ENCODE assay signal across 1 cellular context in the genomic region with DNA sequence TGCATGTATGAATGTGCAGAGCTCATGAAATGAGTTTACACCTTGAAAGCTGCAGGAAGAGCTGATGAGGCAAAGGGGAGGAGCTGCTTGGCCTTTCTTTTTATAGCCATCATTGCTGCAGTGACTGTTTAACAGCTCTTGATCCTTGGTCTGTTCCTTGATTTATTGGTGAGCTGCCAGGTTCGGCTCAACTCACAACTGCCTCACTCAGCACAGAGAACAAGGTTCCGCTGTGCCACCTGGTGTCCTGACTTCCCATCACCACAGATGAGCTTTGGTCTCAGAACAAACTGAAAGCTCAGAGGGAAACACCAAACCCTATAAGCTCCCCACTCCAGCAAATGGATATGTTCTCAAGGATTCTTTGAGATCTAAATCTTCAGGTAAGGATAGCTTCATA.
TF ChIP-seq lines count a peak whose summit lies in the region.

No MANE protein-coding gene starts in this region.

TF ChIP-seq in SK-N-SH, 30 proteins besides CTCF, POLR2A, EP300 and RAD21 (continued from another document):
- TF ChIP-seq, protein P1, sequence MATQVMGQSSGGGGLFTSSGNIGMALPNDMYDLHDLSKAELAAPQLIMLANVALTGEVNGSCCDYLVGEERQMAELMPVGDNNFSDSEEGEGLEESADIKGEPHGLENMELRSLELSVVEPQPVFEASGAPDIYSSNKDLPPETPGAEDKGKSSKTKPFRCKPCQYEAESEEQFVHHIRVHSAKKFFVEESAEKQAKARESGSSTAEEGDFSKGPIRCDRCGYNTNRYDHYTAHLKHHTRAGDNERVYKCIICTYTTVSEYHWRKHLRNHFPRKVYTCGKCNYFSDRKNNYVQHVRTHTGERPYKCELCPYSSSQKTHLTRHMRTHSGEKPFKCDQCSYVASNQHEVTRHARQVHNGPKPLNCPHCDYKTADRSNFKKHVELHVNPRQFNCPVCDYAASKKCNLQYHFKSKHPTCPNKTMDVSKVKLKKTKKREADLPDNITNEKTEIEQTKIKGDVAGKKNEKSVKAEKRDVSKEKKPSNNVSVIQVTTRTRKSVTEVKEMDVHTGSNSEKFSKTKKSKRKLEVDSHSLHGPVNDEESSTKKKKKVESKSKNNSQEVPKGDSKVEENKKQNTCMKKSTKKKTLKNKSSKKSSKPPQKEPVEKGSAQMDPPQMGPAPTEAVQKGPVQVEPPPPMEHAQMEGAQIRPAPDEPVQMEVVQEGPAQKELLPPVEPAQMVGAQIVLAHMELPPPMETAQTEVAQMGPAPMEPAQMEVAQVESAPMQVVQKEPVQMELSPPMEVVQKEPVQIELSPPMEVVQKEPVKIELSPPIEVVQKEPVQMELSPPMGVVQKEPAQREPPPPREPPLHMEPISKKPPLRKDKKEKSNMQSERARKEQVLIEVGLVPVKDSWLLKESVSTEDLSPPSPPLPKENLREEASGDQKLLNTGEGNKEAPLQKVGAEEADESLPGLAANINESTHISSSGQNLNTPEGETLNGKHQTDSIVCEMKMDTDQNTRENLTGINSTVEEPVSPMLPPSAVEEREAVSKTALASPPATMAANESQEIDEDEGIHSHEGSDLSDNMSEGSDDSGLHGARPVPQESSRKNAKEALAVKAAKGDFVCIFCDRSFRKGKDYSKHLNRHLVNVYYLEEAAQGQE (IDR thresholded peaks at IDR 0.05; ENCODE audit: low read depth, low read length): no peak
